7 cellular contexts compared by ENCODE assay signal in the genomic region with DNA sequence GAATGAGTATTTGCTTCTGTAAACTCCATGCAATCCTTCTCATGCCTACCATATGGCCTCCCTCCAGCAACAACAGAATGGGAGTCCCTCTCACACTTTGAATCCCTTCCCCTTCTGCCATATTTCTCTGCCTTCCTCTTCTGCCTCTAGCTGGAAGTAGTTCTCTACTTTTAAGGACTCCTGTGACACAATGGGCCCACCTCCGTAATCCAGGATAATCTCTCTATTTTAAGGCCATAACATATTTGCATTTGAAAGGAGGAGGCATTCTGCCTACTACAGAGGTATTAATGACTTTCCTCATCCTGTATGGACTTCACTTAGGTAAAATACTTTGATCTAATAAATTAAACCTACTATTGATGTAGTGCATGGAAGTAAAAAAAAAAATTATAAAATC.
"Had no signal": no experiment of that assay in that cellular context is flagged by ENCODE, and none has a peak within 500 bp of the region (broad histone marks: within the 10 kb centered on the region; RNA-seq: fewer than 3 reads in every experiment).

No MANE protein-coding gene starts in this region.

- ATAC-seq: HepG2, K562 had no signal

- H3K27ac Mint-ChIP-seq: IgD-negative memory B cell had no signal

- DNase-seq: IMR-90, KBM-7, KG1 had no signal

- H3K4me3 ChIP-seq: K562 had no signal

- H3K27ac ChIP-seq: HL-60 had no signal

- H3K4me1 Mint-ChIP-seq: IgD-negative memory B cell had no signal

- H3K4me3 Mint-ChIP-seq: IgD-negative memory B cell had no signal

- H3K36me3 Mint-ChIP-seq: IgD-negative memory B cell had no signal
